In genomic region chr12:89960011-89960507, GRCh38 we compare ENCODE assay signal across 1 cellular context.
TF ChIP-seq lines count a peak whose summit lies in the region.

No MANE protein-coding gene starts in this region.

TF ChIP-seq in HepG2, 621 proteins besides CTCF, POLR2A, EP300 and RAD21 (continued from another document):
- TF ChIP-seq HOXA3 (CRISPR knock-in tag; IDR thresholded peaks at IDR 0.05): no peak
- no peak for TF ChIP-seq ZFAT (CRISPR knock-in tag; conservative IDR thresholded peaks at IDR 0.05)
